Comparison of ENCODE assay signal across 1 cellular context in genomic region chr5:61332369-61332745, GRCh38.
TF ChIP-seq lines count a peak whose summit lies in the region.

No MANE protein-coding gene starts in this region.

TF ChIP-seq in GM12878, 131 proteins besides CTCF, POLR2A, EP300 and RAD21 (continued from another document):
- TF ChIP-seq CUX1 (IDR thresholded peaks at IDR 0.05; ENCODE audit: insufficient replicate concordance, low read depth, low read length) (peak; percentile 5), PAX8 (IDR thresholded peaks at IDR 0.05) (no peak), BACH1 (IDR thresholded peaks at IDR 0.05; ENCODE audit: borderline replicate concordance) (0 out of 2 replicates have a peak, but pooled peaks have one; percentile 4), LARP7 (IDR thresholded peaks at IDR 0.05) (no peak), IRF5 (IDR thresholded peaks at IDR 0.05; ENCODE audit: borderline replicate concordance) (no peak), SUZ12 (IDR thresholded peaks at IDR 0.05; ENCODE audit: unreplicated experiment) (no peak), RBBP5 (conservative IDR thresholded peaks at IDR 0.05) (no peak), CBFB (IDR thresholded peaks at IDR 0.05; ENCODE audit: low read depth) (0 out of 2 replicates have a peak, but pooled peaks have one; percentile 1), SPI1 (IDR thresholded peaks at IDR 0.05; ENCODE audit: borderline replicate concordance, insufficient read depth, low read depth, low read length) (no peak), SKIL (IDR thresholded peaks at IDR 0.05; ENCODE audit: low read depth, poor library complexity, severe bottlenecking) (no peak), CEBPB (IDR thresholded peaks at IDR 0.05; ENCODE audit: borderline replicate concordance in 1 of 2, low read depth in 2 of 2, low read length in 2 of 2) (no peak), PKNOX1 (IDR thresholded peaks at IDR 0.05) (no peak), CHD4 (IDR thresholded peaks at IDR 0.05) (no peak), SRF (IDR thresholded peaks at IDR 0.05; ENCODE audit: low read depth in 2 of 2, low read length in 2 of 2) (no peak), FOS (IDR thresholded peaks at IDR 0.05; ENCODE audit: borderline replicate concordance, extremely low read depth, insufficient read length) (no peak), ZNF217 (IDR thresholded peaks at IDR 0.05) (no peak), RFX5 (IDR thresholded peaks at IDR 0.05; ENCODE audit: low read depth, low read length) (no peak), SP1 (IDR thresholded peaks at IDR 0.05; ENCODE audit: low read depth, low read length) (no peak), CBX3 (IDR thresholded peaks at IDR 0.05; ENCODE audit: borderline replicate concordance, low read depth) (no peak)
TF ChIP-seq in GM12878: peak in this region for 5.
